Comparison of ENCODE assay signal across 14 cellular contexts in the genomic region with DNA sequence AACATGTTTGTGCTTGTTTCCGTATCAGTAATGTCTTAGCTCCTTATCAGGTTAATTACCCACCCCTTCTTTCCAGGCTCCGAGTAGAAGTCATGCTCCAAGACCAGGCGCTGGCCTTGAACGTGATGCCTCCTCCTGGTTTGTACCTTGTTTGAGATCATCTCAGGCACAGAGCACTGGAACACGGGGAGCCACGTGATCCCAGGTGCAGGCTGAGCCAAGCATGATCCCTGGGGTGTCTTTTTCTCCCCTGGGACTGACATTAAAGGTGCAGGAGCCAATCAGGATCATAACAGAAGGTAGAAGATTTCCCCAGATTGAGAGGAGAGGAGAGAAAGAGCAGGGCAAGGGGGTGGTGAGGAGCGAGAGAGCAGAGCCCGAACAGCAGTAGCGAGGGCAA.
DNase-seq lines count a peak whose midpoint lies in the region; ATAC-seq and TF ChIP-seq lines count a peak whose summit lies in the region.
"Had no signal": no experiment of that assay in that cellular context is flagged by ENCODE, and none has a peak within 500 bp of the region (broad histone marks: within the 10 kb centered on the region; RNA-seq: fewer than 3 reads in every experiment).

No MANE protein-coding gene starts in this region.

- H3K4me1 ChIP-seq in effector memory CD4-positive, alpha-beta T cell (ENCODE audit: control insufficient read depth, insufficient read depth, low read length, poor library complexity, severe bottlenecking): no peaks in the 10 kb centered on the region
- H3K4me1 ChIP-seq: Caco-2 had no signal

- peak overlapping the region; percentile 3; the same call in 1 of the 2 replicates for H3K4me3 ChIP-seq in WERI-Rb-1 (ENCODE audit: low read depth, low read length)
- no peak overlapping the region for H3K4me3 ChIP-seq in effector memory CD4-positive, alpha-beta T cell (ENCODE audit: insufficient read depth, low read depth, low read length, poor library complexity, severe bottlenecking)
- H3K4me3 ChIP-seq: GM12878, GM23338 had no signal

- H3K27me3 Mint-ChIP-seq in progenitor cell of endocrine pancreas: peaks cover 3% of the 10 kb centered on the region
- no peaks in the 10 kb centered on the region for H3K27me3 Mint-ChIP-seq in natural killer cell treated with Interleukin-12 subunit alpha and Interleukin-12 subunit beta and Interleukin-15 and Interleukin-18, amount 100 ng/mL, for 72 hours
- H3K27me3 Mint-ChIP-seq: CD8-positive, alpha-beta memory T cell had no signal

- no peaks in the 10 kb centered on the region for H3K9me3 Mint-ChIP-seq in progenitor cell of endocrine pancreas (ENCODE audit: low read depth)
- no peaks in the 10 kb centered on the region for H3K9me3 Mint-ChIP-seq in natural killer cell treated with Interleukin-12 subunit alpha and Interleukin-12 subunit beta and Interleukin-15 and Interleukin-18, amount 100 ng/mL, for 72 hours
- H3K9me3 Mint-ChIP-seq: CD8-positive, alpha-beta memory T cell; GM23338 had no signal

- no peak overlapping the region for H3K27ac Mint-ChIP-seq in progenitor cell of endocrine pancreas
- H3K27ac Mint-ChIP-seq in natural killer cell treated with Interleukin-12 subunit alpha and Interleukin-12 subunit beta and Interleukin-15 and Interleukin-18, amount 100 ng/mL, for 72 hours: no peak overlapping the region
- H3K27ac Mint-ChIP-seq: CD8-positive, alpha-beta memory T cell; GM23338 had no signal

- H3K27ac ChIP-seq in WERI-Rb-1: no peak overlapping the region
- no peak overlapping the region for H3K27ac ChIP-seq in effector memory CD4-positive, alpha-beta T cell (ENCODE audit: insufficient read depth, low read length, poor library complexity, severe bottlenecking)
- H3K27ac ChIP-seq: 22Rv1 had no signal

- H3K4me3 Mint-ChIP-seq in progenitor cell of endocrine pancreas (ENCODE audit: low read depth): peak overlapping the region; percentile 46
- no peak overlapping the region for H3K4me3 Mint-ChIP-seq in natural killer cell treated with Interleukin-12 subunit alpha and Interleukin-12 subunit beta and Interleukin-15 and Interleukin-18, amount 100 ng/mL, for 72 hours
- H3K4me3 Mint-ChIP-seq: CD8-positive, alpha-beta memory T cell; GM23338 had no signal

- no peaks in the 10 kb centered on the region for H3K9me3 ChIP-seq in WERI-Rb-1 (ENCODE audit: severe bottlenecking)
- no peaks in the 10 kb centered on the region for H3K9me3 ChIP-seq in effector memory CD4-positive, alpha-beta T cell (ENCODE audit: control insufficient read depth, low read length)
- H3K9me3 ChIP-seq: Caco-2 had no signal

- no peak for ATAC-seq in GM19397 (IDR thresholded peaks at IDR 0.05; ENCODE audit: unreplicated experiment)
- no peak for ATAC-seq in natural killer cell treated with Interleukin-12 subunit alpha and Interleukin-12 subunit beta and Interleukin-15 and Interleukin-18, amount 100 ng/mL, for 72 hours
- ATAC-seq: GM12878 had no signal

- no peaks in the 10 kb centered on the region for H3K27me3 ChIP-seq in WERI-Rb-1 (ENCODE audit: insufficient read depth, low read depth, severe bottlenecking)
- no peaks in the 10 kb centered on the region for H3K27me3 ChIP-seq in effector memory CD4-positive, alpha-beta T cell (replicated peaks; ENCODE audit: control insufficient read depth, insufficient read depth, low read length, poor library complexity, severe bottlenecking)

- H3K4me1 Mint-ChIP-seq in progenitor cell of endocrine pancreas (ENCODE audit: low read depth): peaks cover 15% of the 10 kb centered on the region
- H3K4me1 Mint-ChIP-seq in natural killer cell treated with Interleukin-12 subunit alpha and Interleukin-12 subunit beta and Interleukin-15 and Interleukin-18, amount 100 ng/mL, for 72 hours (ENCODE audit: low read depth in 2 of 2): peaks cover 0 to 3% of the 10 kb centered on the region in 2 donors
- H3K4me1 Mint-ChIP-seq: CD8-positive, alpha-beta memory T cell had no signal

- peaks cover 2% of the 10 kb centered on the region for H3K36me3 Mint-ChIP-seq in progenitor cell of endocrine pancreas (ENCODE audit: insufficient read depth)
- H3K36me3 Mint-ChIP-seq in natural killer cell treated with Interleukin-12 subunit alpha and Interleukin-12 subunit beta and Interleukin-15 and Interleukin-18, amount 100 ng/mL, for 72 hours: no peaks in the 10 kb centered on the region
- H3K36me3 Mint-ChIP-seq: CD8-positive, alpha-beta memory T cell had no signal

- TF ChIP-seq CTCF in WERI-Rb-1 (IDR thresholded peaks at IDR 0.05; ENCODE audit: low read depth, low read length) (no peak), progenitor cell of endocrine pancreas (IDR thresholded peaks at IDR 0.05; ENCODE audit: unreplicated experiment) (no peak)

- H3K36me3 ChIP-seq in WERI-Rb-1: no peaks in the 10 kb centered on the region
- no peaks in the 10 kb centered on the region for H3K36me3 ChIP-seq in effector memory CD4-positive, alpha-beta T cell (ENCODE audit: control insufficient read depth, insufficient read depth, low read length)

- DNase-seq in DMS79 treated with DMSO at 0.1 percent for 48 hours (lab: John Stamatoyannopoulos, UW): peak; percentile 91
- DNase-seq in DMS79 (lab: John Stamatoyannopoulos, UW): no peak
- peak; percentile 83 for DNase-seq in NCI-H2107 treated with DMSO at 0.1 percent for 48 hours (lab: John Stamatoyannopoulos, UW; ENCODE audit: unreplicated experiment)
- DNase-seq in WERI-Rb-1: no peak
- no peak for DNase-seq in progenitor cell of endocrine pancreas (ENCODE audit: low spot score, unreplicated experiment)
- DNase-seq in effector memory CD4-positive, alpha-beta T cell: no peak
- DNase-seq in natural killer cell treated with Interleukin-12 subunit alpha and Interleukin-12 subunit beta and Interleukin-15 and Interleukin-18, amount 100 ng/mL, for 72 hours (ENCODE audit: low spot score): no peak
- DNase-seq: CD8-positive, alpha-beta memory T cell; DMS53 had no signal

Comparison
In these comparisons a context has a peak if more than half of its experiments do, and no peak if none do; other contexts are left out.
1. DNase-seq: peak in DMS79 treated with DMSO at 0.1 percent for 48 hours (single experiment) and NCI-H2107 treated with DMSO at 0.1 percent for 48 hours (single experiment); none in DMS79 (single experiment), WERI-Rb-1 (single experiment), progenitor cell of endocrine pancreas (single experiment), effector memory CD4-positive, alpha-beta T cell (0 of 3) and natural killer cell treated with Interleukin-12 subunit alpha and Interleukin-12 subunit beta and Interleukin-15 and Interleukin-18, amount 100 ng/mL, for 72 hours (single experiment).